ENCODE assay signal across 21 cellular contexts in the genomic region with DNA sequence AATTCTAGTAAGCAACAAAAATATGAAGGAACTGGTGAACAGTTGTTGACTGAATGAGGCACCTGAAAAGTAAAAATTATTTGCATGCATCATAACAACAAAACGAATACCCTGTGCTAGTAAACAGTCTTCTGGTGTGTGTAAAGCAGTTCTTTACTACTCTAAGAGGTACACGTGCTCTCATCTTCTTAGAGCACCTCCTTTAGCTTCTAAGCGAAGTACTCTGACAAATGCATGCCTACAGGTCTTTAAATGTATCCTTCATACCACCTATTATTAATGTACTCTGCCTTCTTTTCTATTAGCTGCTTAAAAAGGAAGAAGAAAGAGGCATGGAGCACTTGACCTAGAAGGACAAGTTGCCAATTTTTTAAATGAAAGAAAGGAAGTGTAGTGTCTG. TPM values are rescaled to one million over a fixed set of nuclear protein-coding genes. Genes with fewer than 3 reads are reported as not detected.
A peak's percentile ranks its signal among the peaks of the same experiment; 100 is the strongest.
DNase-seq lines count a peak whose midpoint lies in the region; ATAC-seq and TF ChIP-seq lines count a peak whose summit lies in the region.
"Had no signal": no experiment of that assay in that cellular context is flagged by ENCODE, and none has a peak within 500 bp of the region (broad histone marks: within the 10 kb centered on the region; RNA-seq: fewer than 3 reads in every experiment).

No MANE protein-coding gene starts in this region.

- H3K4me1 Mint-ChIP-seq in activated CD8-positive, alpha-beta T cell treated with anti-CD3 and anti-CD28 coated beads for 36 hours (ENCODE audit: low read depth), result peaks cover 53% of the 10 kb centered on the region
- H3K4me1 Mint-ChIP-seq in activated CD8-positive, alpha-beta T cell treated with anti-CD3 and anti-CD28 coated beads, Interleukin-2, amount 10 ng/mL, durations not matched to agents 7 days and 5 days (ENCODE audit: low read depth), result peaks cover 49% of the 10 kb centered on the region
- peaks cover 53% of the 10 kb centered on the region for H3K4me1 Mint-ChIP-seq in activated T-helper 2 cell treated with anti-CD3 and anti-CD28 coated beads, Interferon-gamma antibody, Interleukin-2, Interleukin-4, amounts not matched to agents 10 μg/mL and 5 μg/mL and 100 μg/mL, durations not matched to agents 14 hours and 24 hours and 36 hours (ENCODE audit: low read depth)

- no peak for DNase-seq in activated CD8-positive, alpha-beta T cell treated with anti-CD3 and anti-CD28 coated beads for 36 hours
- no peak for DNase-seq in activated CD8-positive, alpha-beta T cell treated with anti-CD3 and anti-CD28 coated beads, Interleukin-2, amount 10 ng/mL, durations not matched to agents 7 days and 5 days
- DNase-seq in GF-D8 (lab: John Stamatoyannopoulos, UW) (peak; percentile 71), NCI-H2227 (lab: John Stamatoyannopoulos, UW; ENCODE audit: unreplicated experiment) (peak; percentile 3), suprapubic skin (ENCODE audit: low spot score in 2 of 2) (no peak), SKM-1 (lab: John Stamatoyannopoulos, UW; ENCODE audit: unreplicated experiment) (no peak), retina (no peak)
- DNase-seq in activated T-helper 2 cell treated with anti-CD3 and anti-CD28 coated beads, Interferon-gamma antibody, Interleukin-2, Interleukin-4, amounts not matched to agents 10 μg/mL and 5 μg/mL and 100 μg/mL, durations not matched to agents 14 hours and 24 hours and 36 hours (ENCODE audit: low spot score), result no peak
- DNase-seq: CD4-positive, CD25-positive, alpha-beta regulatory T cell; DMS53; GDM1; HFFc6; Kasumi-1; MV-4-11; NCI-H1436 treated with DMSO at 0.1 percent for 48 hours; NCI-H2081; NCI-H345; NCI-H526 treated with DMSO at 0.1 percent for 48 hours; Peyer's patch; SHP77 treated with DMSO at 0.1 percent for 48 hours had no signal

- POLR2A ChIA-PET in activated CD8-positive, alpha-beta T cell treated with anti-CD3 and anti-CD28 coated beads for 36 hours (lab: Charles Lee), result interaction anchor here (0.6 to 1.3 kb wide), 4 partner anchors 11 to 34 kb away, joined by 3 read pairs; partner anchors contain the start of gene MYB
- POLR2A ChIA-PET in activated CD8-positive, alpha-beta T cell treated with anti-CD3 and anti-CD28 coated beads, Interleukin-2, amount 10 ng/mL, durations not matched to agents 7 days and 5 days (lab: Charles Lee), result interaction anchor here (0.9 to 1.5 kb wide), 4 partner anchors 10 to 36 kb away, joined by 3 to 5 read pairs (median 4); partner anchors contain the start of gene MYB

- H3K4me3 ChIP-seq in suprapubic skin, result no peak overlapping the region
- H3K4me3 ChIP-seq: Peyer's patch had no signal

- intact Hi-C loops in activated CD8-positive, alpha-beta T cell treated with anti-CD3 and anti-CD28 coated beads for 36 hours (cut with micrococcal nuclease), result loop anchor here (2.0 to 5.0 kb wide), 2 partner anchors 14 to 62 kb away; no protein-coding TSS in a partner anchor
- intact Hi-C loops in activated T-helper 2 cell treated with anti-CD3 and anti-CD28 coated beads, Interferon-gamma antibody, Interleukin-2, Interleukin-4, amounts not matched to agents 10 μg/mL and 5 μg/mL and 100 μg/mL, durations not matched to agents 14 hours and 24 hours and 36 hours (cut with micrococcal nuclease), result loop anchor here (5.0 kb wide), 2 partner anchors 273 to 288 kb away; no protein-coding TSS in a partner anchor

- CTCF ChIA-PET in activated CD8-positive, alpha-beta T cell treated with anti-CD3 and anti-CD28 coated beads for 36 hours (lab: Charles Lee), result interaction anchor here (1.3 to 1.8 kb wide), 2 partner anchors 15 to 35 kb away, joined by 4 read pairs; no protein-coding TSS in a partner anchor
- CTCF ChIA-PET in activated CD8-positive, alpha-beta T cell treated with anti-CD3 and anti-CD28 coated beads, Interleukin-2, amount 10 ng/mL, durations not matched to agents 7 days and 5 days (lab: Charles Lee), result interaction anchor here (0.8 to 4.2 kb wide), 7 partner anchors 9 to 65 kb away, joined by 3 to 40 read pairs (median 8); partner anchors contain the start of gene MYB

- H3K27ac Mint-ChIP-seq in activated CD8-positive, alpha-beta T cell treated with anti-CD3 and anti-CD28 coated beads for 36 hours, result peak overlapping the region; percentile 35
- no peak overlapping the region for H3K27ac Mint-ChIP-seq in activated CD8-positive, alpha-beta T cell treated with anti-CD3 and anti-CD28 coated beads, Interleukin-2, amount 10 ng/mL, durations not matched to agents 7 days and 5 days
- peak overlapping the region; percentile 75 for H3K27ac Mint-ChIP-seq in activated T-helper 2 cell treated with anti-CD3 and anti-CD28 coated beads, Interferon-gamma antibody, Interleukin-2, Interleukin-4, amounts not matched to agents 10 μg/mL and 5 μg/mL and 100 μg/mL, durations not matched to agents 14 hours and 24 hours and 36 hours
- H3K27ac Mint-ChIP-seq: HFFc6 had no signal

- H3K9me3 Mint-ChIP-seq in activated CD8-positive, alpha-beta T cell treated with anti-CD3 and anti-CD28 coated beads for 36 hours, result peaks cover 8% of the 10 kb centered on the region
- no peaks in the 10 kb centered on the region for H3K9me3 Mint-ChIP-seq in activated CD8-positive, alpha-beta T cell treated with anti-CD3 and anti-CD28 coated beads, Interleukin-2, amount 10 ng/mL, durations not matched to agents 7 days and 5 days (ENCODE audit: insufficient read depth)
- H3K9me3 Mint-ChIP-seq in activated T-helper 2 cell treated with anti-CD3 and anti-CD28 coated beads, Interferon-gamma antibody, Interleukin-2, Interleukin-4, amounts not matched to agents 10 μg/mL and 5 μg/mL and 100 μg/mL, durations not matched to agents 14 hours and 24 hours and 36 hours, result peaks cover 26% of the 10 kb centered on the region

- no peaks in the 10 kb centered on the region for H3K27me3 ChIP-seq in suprapubic skin
- H3K27me3 ChIP-seq: Peyer's patch had no signal

- H3K4me1 ChIP-seq in suprapubic skin, result no peaks in the 10 kb centered on the region
- H3K4me1 ChIP-seq: Peyer's patch had no signal

- H3K36me3 ChIP-seq in suprapubic skin, result no peaks in the 10 kb centered on the region
- H3K36me3 ChIP-seq: Peyer's patch had no signal

- no peak for ATAC-seq in activated CD8-positive, alpha-beta T cell treated with anti-CD3 and anti-CD28 coated beads for 36 hours
- ATAC-seq in activated CD8-positive, alpha-beta T cell treated with anti-CD3 and anti-CD28 coated beads, Interleukin-2, amount 10 ng/mL, durations not matched to agents 7 days and 5 days, result no peak
- ATAC-seq: HepG2 had no signal

- WGBS in suprapubic skin, result 75% methylated on average over 3 of the region's 3 CpGs

- H3K27ac ChIP-seq in suprapubic skin, result no peak overlapping the region
- H3K27ac ChIP-seq: Peyer's patch had no signal

- no peak for TF ChIP-seq CTCF in activated CD8-positive, alpha-beta T cell treated with anti-CD3 and anti-CD28 coated beads for 36 hours (IDR thresholded peaks at IDR 0.05)
- no peak for TF ChIP-seq CTCF in suprapubic skin (IDR thresholded peaks at IDR 0.05)

- no peak overlapping the region for H3K4me3 Mint-ChIP-seq in activated CD8-positive, alpha-beta T cell treated with anti-CD3 and anti-CD28 coated beads for 36 hours
- no peak overlapping the region for H3K4me3 Mint-ChIP-seq in activated CD8-positive, alpha-beta T cell treated with anti-CD3 and anti-CD28 coated beads, Interleukin-2, amount 10 ng/mL, durations not matched to agents 7 days and 5 days
- no peak overlapping the region for H3K4me3 Mint-ChIP-seq in activated T-helper 2 cell treated with anti-CD3 and anti-CD28 coated beads, Interferon-gamma antibody, Interleukin-2, Interleukin-4, amounts not matched to agents 10 μg/mL and 5 μg/mL and 100 μg/mL, durations not matched to agents 14 hours and 24 hours and 36 hours (ENCODE audit: low read depth)
- H3K4me3 Mint-ChIP-seq: HFFc6 had no signal

- peaks cover 4% of the 10 kb centered on the region for H3K36me3 Mint-ChIP-seq in activated CD8-positive, alpha-beta T cell treated with anti-CD3 and anti-CD28 coated beads for 36 hours (ENCODE audit: low read depth)
- peaks cover 5% of the 10 kb centered on the region for H3K36me3 Mint-ChIP-seq in activated CD8-positive, alpha-beta T cell treated with anti-CD3 and anti-CD28 coated beads, Interleukin-2, amount 10 ng/mL, durations not matched to agents 7 days and 5 days (ENCODE audit: low read depth)
- H3K36me3 Mint-ChIP-seq in activated T-helper 2 cell treated with anti-CD3 and anti-CD28 coated beads, Interferon-gamma antibody, Interleukin-2, Interleukin-4, amounts not matched to agents 10 μg/mL and 5 μg/mL and 100 μg/mL, durations not matched to agents 14 hours and 24 hours and 36 hours (ENCODE audit: low read depth), result peaks cover 41% of the 10 kb centered on the region
- H3K36me3 Mint-ChIP-seq: CD4-positive, CD25-positive, alpha-beta regulatory T cell had no signal

- TF ChIP-seq EP300 in suprapubic skin (IDR thresholded peaks at IDR 0.05), result no peak

- no peaks in the 10 kb centered on the region for H3K9me3 ChIP-seq in suprapubic skin
- H3K9me3 ChIP-seq: Peyer's patch had no signal

- H3K27me3 Mint-ChIP-seq in activated CD8-positive, alpha-beta T cell treated with anti-CD3 and anti-CD28 coated beads for 36 hours, result no peaks in the 10 kb centered on the region
- H3K27me3 Mint-ChIP-seq in activated CD8-positive, alpha-beta T cell treated with anti-CD3 and anti-CD28 coated beads, Interleukin-2, amount 10 ng/mL, durations not matched to agents 7 days and 5 days (ENCODE audit: low read depth), result no peaks in the 10 kb centered on the region
- no peaks in the 10 kb centered on the region for H3K27me3 Mint-ChIP-seq in activated T-helper 2 cell treated with anti-CD3 and anti-CD28 coated beads, Interferon-gamma antibody, Interleukin-2, Interleukin-4, amounts not matched to agents 10 μg/mL and 5 μg/mL and 100 μg/mL, durations not matched to agents 14 hours and 24 hours and 36 hours (ENCODE audit: low read depth)

- no peak for TF ChIP-seq POLR2A in suprapubic skin (IDR thresholded peaks at IDR 0.05)

RNA-seq across cellular contexts. Expression of gene MYB, which starts 32.2 kb away (rescaled TPM):
- 10 to 100 TPM; 50.9 to 53.6 TPM for total RNA-seq in activated CD8-positive, alpha-beta T cell treated with anti-CD3 and anti-CD28 coated beads for 36 hours
- 1 to 10 TPM; 7.5 to 8.2 TPM for total RNA-seq in activated CD8-positive, alpha-beta T cell treated with anti-CD3 and anti-CD28 coated beads, Interleukin-2, amount 10 ng/mL, durations not matched to agents 7 days and 5 days
- 82.5 and 84.5 TPM in 2 replicates for total RNA-seq in activated T-helper 2 cell treated with anti-CD3 and anti-CD28 coated beads, Interferon-gamma antibody, Interleukin-2, Interleukin-4, amounts not matched to agents 10 μg/mL and 5 μg/mL and 100 μg/mL, durations not matched to agents 14 hours and 24 hours and 36 hours
- total RNA-seq in suprapubic skin, result 10 to 100 TPM in 1 of 4 donors, 1 to 10 TPM in 3; 5.1 to 18.0 (median 8.8) TPM

Comparison
In these comparisons a context has a peak if more than half of its experiments do, and no peak if none do; other contexts are left out.
1. DNase-seq: peak in GF-D8 (single experiment) and NCI-H2227 (single experiment); none in activated CD8-positive, alpha-beta T cell treated with anti-CD3 and anti-CD28 coated beads for 36 hours (single experiment), activated CD8-positive, alpha-beta T cell treated with anti-CD3 and anti-CD28 coated beads, Interleukin-2, amount 10 ng/mL, durations not matched to agents 7 days and 5 days (single experiment), activated T-helper 2 cell treated with anti-CD3 and anti-CD28 coated beads, Interferon-gamma antibody, Interleukin-2, Interleukin-4, amounts not matched to agents 10 μg/mL and 5 μg/mL and 100 μg/mL, durations not matched to agents 14 hours and 24 hours and 36 hours (single experiment), suprapubic skin (0 of 2), SKM-1 (single experiment) and retina (single experiment).